ENCODE assay signal across 15 cellular contexts in genomic region chr7:157615852-157616251, GRCh38.
DNase-seq lines count a peak whose midpoint lies in the region; ATAC-seq and TF ChIP-seq lines count a peak whose summit lies in the region.
"Had no signal": no experiment of that assay in that cellular context is flagged by ENCODE, and none has a peak within 500 bp of the region (broad histone marks: within the 10 kb centered on the region; RNA-seq: fewer than 3 reads in every experiment).

No MANE protein-coding gene starts in this region.

- H3F3A ChIP-seq in neural progenitor cell (ENCODE audit: low read depth), result no peaks in the 10 kb centered on the region

- no peaks in the 10 kb centered on the region for H3K36me3 Mint-ChIP-seq in CD8-positive, alpha-beta T cell
- H3K36me3 Mint-ChIP-seq in neural progenitor cell, result peaks cover 54% of the 10 kb centered on the region

- DNase-seq in CD8-positive, alpha-beta T cell, result no peak
- DNase-seq in mesenteric fat pad (ENCODE audit: low spot score), result peak; percentile 84
- DNase-seq in posterior vena cava (ENCODE audit: low spot score), result peak; percentile 73
- DNase-seq in SIG-M5 (lab: John Stamatoyannopoulos, UW), result no peak
- DNase-seq in NCI-H2029 (lab: John Stamatoyannopoulos, UW), result no peak
- DNase-seq in neural progenitor cell (ENCODE audit: low spot score), result no peak
- DNase-seq: GDM1, NCI-H1417, NCI-H446, NCI-H526, OCI-M1 had no signal

- no peaks in the 10 kb centered on the region for H3K27me3 Mint-ChIP-seq in CD8-positive, alpha-beta T cell (ENCODE audit: low read depth)
- H3K27me3 Mint-ChIP-seq in neural progenitor cell (ENCODE audit: insufficient read depth, low read depth), result peaks cover 5% of the 10 kb centered on the region

- CTCF ChIA-PET in CD8-positive, alpha-beta T cell (lab: Charles Lee), result no interaction called here

- H4K20me1 ChIP-seq in BLaER1 treated with 17β-estradiol and CSF1 and Interleukin-3, amounts not matched to agents 10 nM and 100 nM, result peaks cover 0 to 5% (median 0%) of the 10 kb centered on the region in 11 experiments; a peak in 3 of 22 replicates
- no peaks in the 10 kb centered on the region for H4K20me1 ChIP-seq in neural progenitor cell (ENCODE audit: low read depth)

- peak overlapping the region in 1 of 11 experiments; percentile 8; a peak in 1 of 22 replicates for H3K9ac ChIP-seq in BLaER1 treated with 17β-estradiol and CSF1 and Interleukin-3, amounts not matched to agents 10 nM and 100 nM
- no peak overlapping the region for H3K9ac ChIP-seq in neural progenitor cell
- H3K9ac ChIP-seq: KMS-11 had no signal

- peak overlapping the region in 9 of 11 experiments; percentile 89 to 99 (median 97); a peak in 18 of 22 replicates for H3K4me2 ChIP-seq in BLaER1 treated with 17β-estradiol and CSF1 and Interleukin-3, amounts not matched to agents 10 nM and 100 nM
- no peak overlapping the region for H3K4me2 ChIP-seq in neural progenitor cell
- H3K4me2 ChIP-seq: KMS-11 had no signal

- H3K4me3 ChIP-seq in BLaER1 treated with 17β-estradiol and CSF1 and Interleukin-3, amounts not matched to agents 10 nM and 100 nM, result no peak overlapping the region
- no peak overlapping the region for H3K4me3 ChIP-seq in CD8-positive, alpha-beta T cell (ENCODE audit: low read depth, low read length)
- H3K4me3 ChIP-seq in neural progenitor cell, result no peak overlapping the region
- H3K4me3 ChIP-seq: SJSA1 had no signal

- peak overlapping the region in 2 of 11 experiments; percentile 27 to 80; a peak in 2 of 22 replicates for H3K27ac ChIP-seq in BLaER1 treated with 17β-estradiol and CSF1 and Interleukin-3, amounts not matched to agents 10 nM and 100 nM
- no peak overlapping the region for H3K27ac ChIP-seq in CD8-positive, alpha-beta T cell (ENCODE audit: low read depth, low read length)
- no peak overlapping the region for H3K27ac ChIP-seq in neural progenitor cell
- H3K27ac ChIP-seq: KMS-11, SJSA1 had no signal

- no peaks in the 10 kb centered on the region for H3K36me3 ChIP-seq in BLaER1 treated with 17β-estradiol and CSF1 and Interleukin-3, amounts not matched to agents 10 nM and 100 nM
- no peaks in the 10 kb centered on the region for H3K36me3 ChIP-seq in CD8-positive, alpha-beta T cell (ENCODE audit: insufficient read depth, low read length)
- H3K36me3 ChIP-seq in neural progenitor cell, result no peaks in the 10 kb centered on the region
- H3K36me3 ChIP-seq: SJSA1 had no signal

- TF ChIP-seq CTCF in CD8-positive, alpha-beta T cell (IDR thresholded peaks at IDR 0.05), result no peak
- no peak for TF ChIP-seq CTCF in neural progenitor cell (IDR thresholded peaks at IDR 0.05)

- no peaks in the 10 kb centered on the region for H3K9me3 Mint-ChIP-seq in CD8-positive, alpha-beta T cell
- H3K9me3 Mint-ChIP-seq in neural progenitor cell, result no peaks in the 10 kb centered on the region

- intact Hi-C loops in CD8-positive, alpha-beta T cell (cut with DNase I, micrococcal nuclease), result loop anchor here (10.0 kb wide), 2 partner anchors 69 to 181 kb away; no protein-coding TSS in a partner anchor
- intact Hi-C loops in posterior vena cava (cut with DNase I), result no loop called here

- H2AFZ ChIP-seq in neural progenitor cell (replicated peaks), result no peak overlapping the region

- H3K9me3 ChIP-seq in BLaER1 treated with 17β-estradiol and CSF1 and Interleukin-3, amounts not matched to agents 10 nM and 100 nM (replicated peaks in 1 of 11), result no peaks in the 10 kb centered on the region
- no peaks in the 10 kb centered on the region for H3K9me3 ChIP-seq in CD8-positive, alpha-beta T cell (ENCODE audit: low read length)
- no peaks in the 10 kb centered on the region for H3K9me3 ChIP-seq in neural progenitor cell (ENCODE audit: low read depth)
- H3K9me3 ChIP-seq: SJSA1 had no signal

- POLR2A ChIA-PET in CD8-positive, alpha-beta T cell (lab: Charles Lee), result interaction anchor here (1.3 kb wide), 1 partner anchor 10 kb away, joined by 3 read pairs; no protein-coding TSS in a partner anchor

- H3K4me1 ChIP-seq in BLaER1 treated with 17β-estradiol and CSF1 and Interleukin-3, amounts not matched to agents 10 nM and 100 nM, result peaks cover 16 to 72% (median 52%) of the 10 kb centered on the region in 10 experiments
- peaks cover 19% of the 10 kb centered on the region for H3K4me1 ChIP-seq in CD8-positive, alpha-beta T cell (ENCODE audit: insufficient read depth, low read length)
- no peaks in the 10 kb centered on the region for H3K4me1 ChIP-seq in neural progenitor cell
- H3K4me1 ChIP-seq: SJSA1 had no signal

- ATAC-seq in CD8-positive, alpha-beta T cell, result no peak
- ATAC-seq: HCT116 had no signal

- peaks cover 20% of the 10 kb centered on the region for H3K4me1 Mint-ChIP-seq in CD8-positive, alpha-beta T cell (ENCODE audit: low read depth)
- peaks cover 6% of the 10 kb centered on the region for H3K4me1 Mint-ChIP-seq in neural progenitor cell

- no peaks in the 10 kb centered on the region for H3K79me2 ChIP-seq in neural progenitor cell (ENCODE audit: low read depth)

- H3K27ac Mint-ChIP-seq in CD8-positive, alpha-beta T cell, result peak overlapping the region; percentile 39
- no peak overlapping the region for H3K27ac Mint-ChIP-seq in neural progenitor cell

- peaks cover 0 to 46% (median 9%) of the 10 kb centered on the region in 11 experiments; a peak in 10 of 22 replicates for H3K27me3 ChIP-seq in BLaER1 treated with 17β-estradiol and CSF1 and Interleukin-3, amounts not matched to agents 10 nM and 100 nM
- H3K27me3 ChIP-seq in CD8-positive, alpha-beta T cell (ENCODE audit: insufficient read depth, low read length), result no peaks in the 10 kb centered on the region
- peaks cover 23% of the 10 kb centered on the region for H3K27me3 ChIP-seq in neural progenitor cell
- H3K27me3 ChIP-seq: SJSA1 had no signal

- H3K4me3 Mint-ChIP-seq in CD8-positive, alpha-beta T cell, result no peak overlapping the region
- no peak overlapping the region for H3K4me3 Mint-ChIP-seq in neural progenitor cell

Comparison
In these comparisons a context has a peak if more than half of its experiments do, and no peak if none do; other contexts are left out.
1. DNase-seq: peak in mesenteric fat pad (single experiment) and posterior vena cava (single experiment); none in CD8-positive, alpha-beta T cell (0 of 7), SIG-M5 (single experiment), NCI-H2029 (single experiment) and neural progenitor cell (single experiment).
2. intact Hi-C loops: an anchor here in CD8-positive, alpha-beta T cell (10.0 kb wide); none called in posterior vena cava.